13 cellular contexts compared by ENCODE assay signal in genomic region chr6:157106487-157106886, GRCh38.
A peak's percentile ranks its signal among the peaks of the same experiment; 100 is the strongest.
DNase-seq lines count a peak whose midpoint lies in the region; ATAC-seq, FAIRE-seq and TF ChIP-seq lines count a peak whose summit lies in the region.
"Had no signal": no experiment of that assay in that cellular context is flagged by ENCODE, and none has a peak within 500 bp of the region (broad histone marks: within the 10 kb centered on the region; RNA-seq: fewer than 3 reads in every experiment).

No MANE protein-coding gene starts in this region.

- TF ChIP-seq CTCF in sigmoid colon (IDR thresholded peaks at IDR 0.05), result no peak

- no peak for TF ChIP-seq EP300 in sigmoid colon (IDR thresholded peaks at IDR 0.05)

- peaks cover 0 to 29% (median 20%) of the 10 kb centered on the region in 4 donors for H3K4me1 ChIP-seq in sigmoid colon

- TF ChIP-seq POLR2A in erythroblast (IDR thresholded peaks at IDR 0.05; ENCODE audit: low read length) (no peak), sigmoid colon (IDR thresholded peaks at IDR 0.05) (no peak)

- peak overlapping the region in 2 of 4 donors; percentile 73 for H3K27ac ChIP-seq in sigmoid colon
- H3K27ac ChIP-seq: SK-N-MC had no signal

- no peak for ATAC-seq in HG02981 (IDR thresholded peaks at IDR 0.05; ENCODE audit: unreplicated experiment)
- ATAC-seq: sciatic nerve had no signal

- FAIRE-seq in RCC 7860 (lab: Jason Lieb, UNC), result peak; percentile 86

- intact Hi-C loops in sigmoid colon (cut with DNase I), result loop anchor here (5.0 kb wide), 1 partner anchor 329 kb away; the partner anchor contains the start of gene ARID1B

- no peaks in the 10 kb centered on the region for H3K27me3 ChIP-seq in sigmoid colon

- peaks cover 0 to 10% (median 0%) of the 10 kb centered on the region in 4 donors for H3K36me3 ChIP-seq in sigmoid colon

- DNase-seq in activated T-cell treated with anti-CD3 and anti-CD28 coated beads for 24 hours (ENCODE audit: low read depth) (peak; percentile 13), RCC 7860 (ENCODE audit: low spot score) (peak; percentile 58), erythroblast (lab: John Stamatoyannopoulos, UW) (peak; percentile 16 to 68), skeletal muscle cell (ENCODE audit: low read depth) (peak; percentile 31), sigmoid colon (no peak), T1000 (lab: John Stamatoyannopoulos, UW) (no peak)
- DNase-seq in activated T-cell treated with anti-CD3 and anti-CD28 coated beads, Interleukin-2, amount 50 U/mL, for 48 hours, result no peak
- DNase-seq: anterior cingulate cortex; CD4-positive, alpha-beta T cell; NCI-H1048 had no signal

- no peaks in the 10 kb centered on the region for H3K9me3 ChIP-seq in sigmoid colon

- WGBS in sigmoid colon, 2 donors, result 92 to 96% methylated on average over 2 of the region's 2 CpGs

- H3K4me3 ChIP-seq in skeletal muscle cell (ENCODE audit: low read depth, low read length) (no peak overlapping the region), sigmoid colon (no peak overlapping the region)
- H3K4me3 ChIP-seq: SK-N-MC had no signal

Comparison
In these comparisons a context has a peak if more than half of its experiments do, and no peak if none do; other contexts are left out.
1. DNase-seq: peak in activated T-cell treated with anti-CD3 and anti-CD28 coated beads for 24 hours (single experiment), RCC 7860 (single experiment), erythroblast (2 of 2) and skeletal muscle cell (single experiment); none in activated T-cell treated with anti-CD3 and anti-CD28 coated beads, Interleukin-2, amount 50 U/mL, for 48 hours (0 of 2), sigmoid colon (single experiment) and T1000 (single experiment).